In genomic region chr3:171328419-171329082, GRCh38 we compare ENCODE assay signal across 8 cellular contexts.
DNase-seq lines count a peak whose midpoint lies in the region; ATAC-seq, FAIRE-seq and TF ChIP-seq lines count a peak whose summit lies in the region.

No MANE protein-coding gene starts in this region.

- H3K4me1 Mint-ChIP-seq in MCF 10A (ENCODE audit: insufficient read depth, unreplicated experiment): peaks cover 6% of the 10 kb centered on the region
- peaks cover 34 to 41% of the 10 kb centered on the region in 2 donors for H3K4me1 Mint-ChIP-seq in natural killer cell treated with Interleukin-12 subunit alpha and Interleukin-12 subunit beta and Interleukin-15 and Interleukin-18, amount 100 ng/mL, for 72 hours (ENCODE audit: low read depth in 2 of 2)

- no peak overlapping the region for H3K27ac ChIP-seq in mammary epithelial cell (ENCODE audit: insufficient read depth, low read depth, low read length)
- H3K27ac ChIP-seq in brain microvascular endothelial cell: no peak overlapping the region
- no peak overlapping the region for H3K27ac ChIP-seq in ascending aorta

- TF ChIP-seq POLR2A in GM12892 (IDR thresholded peaks at IDR 0.05; ENCODE audit: low read depth, low read length): no peak

- peaks cover 2% of the 10 kb centered on the region for H4K20me1 ChIP-seq in mammary epithelial cell (ENCODE audit: insufficient read depth, low read length)

- H3K9me3 Mint-ChIP-seq in MCF 10A (ENCODE audit: unreplicated experiment): no peaks in the 10 kb centered on the region
- no peaks in the 10 kb centered on the region for H3K9me3 Mint-ChIP-seq in natural killer cell treated with Interleukin-12 subunit alpha and Interleukin-12 subunit beta and Interleukin-15 and Interleukin-18, amount 100 ng/mL, for 72 hours

- H3K9me3 ChIP-seq in mammary epithelial cell (replicated peaks; ENCODE audit: insufficient read depth, low read length) (no peaks in the 10 kb centered on the region), ascending aorta (no peaks in the 10 kb centered on the region)

- WGBS in mammary epithelial cell (ENCODE audit: low coverage, missing lambda C conversion rate): 41% methylated on average over 3 of the region's 3 CpGs

- H3K36me3 ChIP-seq in mammary epithelial cell (ENCODE audit: insufficient read depth, low read length): no peaks in the 10 kb centered on the region
- no peaks in the 10 kb centered on the region for H3K36me3 ChIP-seq in brain microvascular endothelial cell (replicated peaks)
- no peaks in the 10 kb centered on the region for H3K36me3 ChIP-seq in ascending aorta

- no peak overlapping the region for H3K9ac ChIP-seq in mammary epithelial cell (ENCODE audit: insufficient read depth, low read length)

- peak; percentile 69 to 80 for ATAC-seq in natural killer cell treated with Interleukin-12 subunit alpha and Interleukin-12 subunit beta and Interleukin-15 and Interleukin-18, amount 100 ng/mL, for 72 hours

- H2AFZ ChIP-seq in mammary epithelial cell (ENCODE audit: low read depth, low read length): no peak overlapping the region

- no peaks in the 10 kb centered on the region for H3K36me3 Mint-ChIP-seq in MCF 10A (ENCODE audit: insufficient read depth, unreplicated experiment)
- H3K36me3 Mint-ChIP-seq in natural killer cell treated with Interleukin-12 subunit alpha and Interleukin-12 subunit beta and Interleukin-15 and Interleukin-18, amount 100 ng/mL, for 72 hours: peaks cover 5% of the 10 kb centered on the region

- H3K27me3 Mint-ChIP-seq in MCF 10A (ENCODE audit: insufficient read depth, unreplicated experiment): no peaks in the 10 kb centered on the region
- no peaks in the 10 kb centered on the region for H3K27me3 Mint-ChIP-seq in natural killer cell treated with Interleukin-12 subunit alpha and Interleukin-12 subunit beta and Interleukin-15 and Interleukin-18, amount 100 ng/mL, for 72 hours

- H3K4me3 Mint-ChIP-seq in MCF 10A (ENCODE audit: unreplicated experiment): no peak overlapping the region
- H3K4me3 Mint-ChIP-seq in natural killer cell treated with Interleukin-12 subunit alpha and Interleukin-12 subunit beta and Interleukin-15 and Interleukin-18, amount 100 ng/mL, for 72 hours: peak overlapping the region; percentile 55

- no peaks in the 10 kb centered on the region for H3K27me3 ChIP-seq in mammary epithelial cell (ENCODE audit: insufficient read depth, low read length)
- no peaks in the 10 kb centered on the region for H3K27me3 ChIP-seq in brain microvascular endothelial cell (replicated peaks)
- H3K27me3 ChIP-seq in ascending aorta: no peaks in the 10 kb centered on the region

- intact Hi-C loops in MCF 10A (cut with micrococcal nuclease): no loop called here
- intact Hi-C loops in mammary epithelial cell (cut with micrococcal nuclease): loop anchor here (10.0 kb wide), 1 partner anchor 284 kb away; no protein-coding TSS in a partner anchor
- intact Hi-C loops in ascending aorta (cut with DNase I): no loop called here

- no peak for TF ChIP-seq CTCF in MCF 10A (IDR thresholded peaks at IDR 0.05; ENCODE audit: unreplicated experiment)
- peak in 1 of 2 donors; percentile 22 for TF ChIP-seq CTCF in mammary epithelial cell (conservative IDR thresholded peaks at IDR 0.05 in 1 of 2, IDR thresholded peaks at IDR 0.05 in 1 of 2; ENCODE audit: extremely low read depth in 1 of 2, insufficient read depth in 1 of 2, low read depth in 1 of 2, low read length in 2 of 2)
- TF ChIP-seq CTCF in brain microvascular endothelial cell (IDR thresholded peaks at IDR 0.05; ENCODE audit: low read depth, low read length, missing control alignments): peak; percentile 37
- TF ChIP-seq CTCF in ascending aorta (IDR thresholded peaks at IDR 0.05): no peak

- no peak for FAIRE-seq in GM12892 (lab: Jason Lieb, UNC)

- H3K4me3 ChIP-seq in mammary epithelial cell (replicated peaks in 1 of 3; ENCODE audit: insufficient read depth in 1 of 3, low read depth in 2 of 3, low read length in 3 of 3) (no peak overlapping the region), brain microvascular endothelial cell (ENCODE audit: low read depth, low read length) (no peak overlapping the region), ascending aorta (no peak overlapping the region)

- H3K4me2 ChIP-seq in mammary epithelial cell (ENCODE audit: insufficient read depth, low read depth, low read length): no peak overlapping the region

- in situ Hi-C loops in mammary epithelial cell (cut with MboI; ENCODE audit: low sequenced_read_pairs in 2 of 2) (no loop called here), brain microvascular endothelial cell (cut with HindIII; ENCODE audit: low pct_ligation_motif_present, low sequenced_read_pairs) (no loop called here)

- POLR2A ChIA-PET in MCF 10A (lab: Yijun Ruan, JAX): interaction anchor here (1.0 to 1.2 kb wide), 2 partner anchors 19 to 25 kb away, joined by 3 to 8 read pairs; no protein-coding TSS in a partner anchor

- H3K79me2 ChIP-seq in mammary epithelial cell (ENCODE audit: insufficient read depth, low read length): no peaks in the 10 kb centered on the region

- peak; percentile 48 for DNase-seq in MCF 10A (ENCODE audit: unreplicated experiment)
- no peak for DNase-seq in mammary epithelial cell
- peak; percentile 51 for DNase-seq in SKM-1 (lab: John Stamatoyannopoulos, UW; ENCODE audit: unreplicated experiment)
- DNase-seq in brain microvascular endothelial cell: no peak
- DNase-seq in natural killer cell treated with Interleukin-12 subunit alpha and Interleukin-12 subunit beta and Interleukin-15 and Interleukin-18, amount 100 ng/mL, for 72 hours (ENCODE audit: low spot score): no peak
- DNase-seq in KG1 (lab: John Stamatoyannopoulos, UW): no peak
- no peak for DNase-seq in ascending aorta (ENCODE audit: low spot score in 2 of 2)
- DNase-seq in GM12892 (ENCODE audit: insufficient read length): no peak

- H3K4me1 ChIP-seq in mammary epithelial cell (ENCODE audit: insufficient read depth, low read length) (no peaks in the 10 kb centered on the region), ascending aorta (peaks cover 2 to 20% of the 10 kb centered on the region in 2 donors)

- BruUV-seq in MCF 10A (replicated peaks; lab: Mats Ljungman, UMichigan) (no TSS peak), mammary epithelial cell (replicated peaks; lab: Mats Ljungman, UMichigan) (no TSS peak)

- H3K27ac Mint-ChIP-seq in MCF 10A (ENCODE audit: low read depth, unreplicated experiment): no peak overlapping the region
- H3K27ac Mint-ChIP-seq in natural killer cell treated with Interleukin-12 subunit alpha and Interleukin-12 subunit beta and Interleukin-15 and Interleukin-18, amount 100 ng/mL, for 72 hours: peak overlapping the region; percentile 61 to 86

- CTCF ChIA-PET in MCF 10A (lab: Yijun Ruan, JAX): interaction anchor here (0.6 to 1.2 kb wide), 6 partner anchors 9 to 102 kb away, joined by 3 to 4 read pairs (median 3); no protein-coding TSS in a partner anchor
- CTCF ChIA-PET in mammary epithelial cell (lab: Charles Lee; ENCODE audit: low non-redundant PET): no interaction called here

- dilution Hi-C loops in mammary epithelial cell (cut with HindIII; ENCODE audit: low sequenced_read_pairs): no loop called here

Comparison
In these comparisons a context has a peak if more than half of its experiments do, and no peak if none do; other contexts are left out.
1. DNase-seq: peak in MCF 10A (single experiment) and SKM-1 (single experiment); none in mammary epithelial cell (single experiment), brain microvascular endothelial cell (single experiment), natural killer cell treated with Interleukin-12 subunit alpha and Interleukin-12 subunit beta and Interleukin-15 and Interleukin-18, amount 100 ng/mL, for 72 hours (single experiment), KG1 (single experiment), ascending aorta (0 of 2) and GM12892 (single experiment).